ENCODE assay signal across 24 cellular contexts in genomic region chr1:156671804-156672203, GRCh38. TPM values are rescaled to one million over a fixed set of nuclear protein-coding genes. Genes with fewer than 3 reads are reported as not detected.
DNase-seq lines count a peak whose midpoint lies in the region; ATAC-seq and TF ChIP-seq lines count a peak whose summit lies in the region.
"Had no signal": no experiment of that assay in that cellular context is flagged by ENCODE, and none has a peak within 500 bp of the region (broad histone marks: within the 10 kb centered on the region; RNA-seq: fewer than 3 reads in every experiment).

No MANE protein-coding gene starts in this region.

- H3K4me1 ChIP-seq in HEK293 (ENCODE audit: control insufficient read depth, insufficient read depth, low read length) (no peaks in the 10 kb centered on the region), osteoblast (ENCODE audit: insufficient read depth, low read length) (peaks cover 6% of the 10 kb centered on the region)

- CTCF ChIA-PET in activated CD8-positive, alpha-beta T cell treated with anti-CD3 and anti-CD28 coated beads, Interleukin-2, amount 10 ng/mL, durations not matched to agents 7 days and 5 days (lab: Charles Lee) = interaction anchor here (1.0 to 2.7 kb wide), 4 partner anchors 12 to 44 kb away, joined by 3 to 11 read pairs (median 6); partner anchors contain the start of gene CRABP2
- CTCF ChIA-PET in activated CD8-positive, alpha-beta T cell treated with anti-CD3 and anti-CD28 coated beads for 36 hours (lab: Charles Lee) = interaction anchor here (1.5 to 3.2 kb wide), 3 partner anchors 11 to 55 kb away, joined by 7 to 16 read pairs (median 8); no protein-coding TSS in a partner anchor
- CTCF ChIA-PET in HEK293 (lab: Yijun Ruan, JAX) = interaction anchor here (12.6 to 21.1 kb wide), 2 partner anchors 10 to 19 kb away, joined by 162 to 564 read pairs; no protein-coding TSS in a partner anchor

- no peaks in the 10 kb centered on the region for H3K9me3 Mint-ChIP-seq in activated CD8-positive, alpha-beta T cell treated with anti-CD3 and anti-CD28 coated beads, Interleukin-2, amount 10 ng/mL, durations not matched to agents 7 days and 5 days (ENCODE audit: insufficient read depth)
- no peaks in the 10 kb centered on the region for H3K9me3 Mint-ChIP-seq in activated CD8-positive, alpha-beta T cell treated with anti-CD3 and anti-CD28 coated beads for 36 hours
- peaks cover 0 to 3% (median 0%) of the 10 kb centered on the region in 5 experiments for H3K9me3 Mint-ChIP-seq in brain

- H3K4me3 ChIP-seq in HEK293 (ENCODE audit: low read depth, low read length) = no peak overlapping the region
- H3K4me3 ChIP-seq in osteoblast (ENCODE audit: insufficient read depth, low read length) = no peak overlapping the region

- H3K27me3 ChIP-seq in osteoblast (ENCODE audit: insufficient read depth, low read length) = peaks cover under 1% of the 10 kb centered on the region

- H3K4me1 Mint-ChIP-seq in activated CD8-positive, alpha-beta T cell treated with anti-CD3 and anti-CD28 coated beads, Interleukin-2, amount 10 ng/mL, durations not matched to agents 7 days and 5 days (ENCODE audit: low read depth) = no peaks in the 10 kb centered on the region
- H3K4me1 Mint-ChIP-seq in activated CD8-positive, alpha-beta T cell treated with anti-CD3 and anti-CD28 coated beads for 36 hours (ENCODE audit: low read depth) = no peaks in the 10 kb centered on the region
- H3K4me1 Mint-ChIP-seq in brain = peaks cover 91% of the 10 kb centered on the region
- H3K4me1 Mint-ChIP-seq: CD14-positive monocyte had no signal

- H3K9me3 ChIP-seq in HEK293 (ENCODE audit: control insufficient read depth, insufficient read depth, low read depth, low read length) (no peaks in the 10 kb centered on the region), osteoblast (ENCODE audit: low read depth, low read length) (no peaks in the 10 kb centered on the region)

- DNase-seq in activated CD8-positive, alpha-beta T cell treated with anti-CD3 and anti-CD28 coated beads, Interleukin-2, amount 10 ng/mL, durations not matched to agents 7 days and 5 days = no peak
- no peak for DNase-seq in activated CD8-positive, alpha-beta T cell treated with anti-CD3 and anti-CD28 coated beads for 36 hours
- peak; percentile 30 for DNase-seq in osteoblast (ENCODE audit: insufficient read length, low spot score, missing footprints)
- DNase-seq: DMS 273 treated with DMSO at 0.1 percent for 48 hours, H9, MM.1S, NCI-H1092 treated with DMSO at 0.1 percent for 48 hours, NCI-H146, NCI-H2081 treated with DMSO at 0.1 percent for 48 hours, NCI-H748 treated with DMSO at 0.1 percent for 48 hours had no signal

- no peaks in the 10 kb centered on the region for H3K79me2 ChIP-seq in osteoblast (ENCODE audit: insufficient read depth, low read length)

- no peak overlapping the region for H2AFZ ChIP-seq in osteoblast (ENCODE audit: low read length)

- no peak overlapping the region for H3K4me2 ChIP-seq in osteoblast (ENCODE audit: insufficient read depth, low read length)

- intact Hi-C loops in activated CD8-positive, alpha-beta T cell treated with anti-CD3 and anti-CD28 coated beads for 36 hours (cut with micrococcal nuclease) = no loop called here

- POLR2A ChIA-PET in activated CD8-positive, alpha-beta T cell treated with anti-CD3 and anti-CD28 coated beads, Interleukin-2, amount 10 ng/mL, durations not matched to agents 7 days and 5 days (lab: Charles Lee) = no interaction called here
- POLR2A ChIA-PET in activated CD8-positive, alpha-beta T cell treated with anti-CD3 and anti-CD28 coated beads for 36 hours (lab: Charles Lee) = interaction anchor here (0.8 kb wide), 1 partner anchor 11 kb away, joined by 4 read pairs; no protein-coding TSS in a partner anchor
- POLR2A ChIA-PET in HEK293 (lab: Yijun Ruan, JAX) = no interaction called here

- ATAC-seq in activated CD8-positive, alpha-beta T cell treated with anti-CD3 and anti-CD28 coated beads, Interleukin-2, amount 10 ng/mL, durations not matched to agents 7 days and 5 days = no peak
- no peak for ATAC-seq in activated CD8-positive, alpha-beta T cell treated with anti-CD3 and anti-CD28 coated beads for 36 hours
- ATAC-seq in GM19035 (IDR thresholded peaks at IDR 0.05; ENCODE audit: unreplicated experiment) = no peak
- no peak for ATAC-seq in GM21515 (IDR thresholded peaks at IDR 0.05; ENCODE audit: unreplicated experiment)
- no peak for ATAC-seq in HG03139 (IDR thresholded peaks at IDR 0.05; ENCODE audit: unreplicated experiment)
- ATAC-seq: Right ventricle myocardium inferior had no signal

- H3K36me3 ChIP-seq in HEK293 (ENCODE audit: control insufficient read depth in 2 of 2, insufficient read depth in 1 of 2, low read length in 2 of 2) = peaks cover 0 to 16% of the 10 kb centered on the region in 2 experiments; a peak in 1 of 3 replicates
- H3K36me3 ChIP-seq in osteoblast (ENCODE audit: insufficient read depth, low read length) = no peaks in the 10 kb centered on the region

- H3K27ac Mint-ChIP-seq in activated CD8-positive, alpha-beta T cell treated with anti-CD3 and anti-CD28 coated beads, Interleukin-2, amount 10 ng/mL, durations not matched to agents 7 days and 5 days = peak overlapping the region; percentile 37
- no peak overlapping the region for H3K27ac Mint-ChIP-seq in activated CD8-positive, alpha-beta T cell treated with anti-CD3 and anti-CD28 coated beads for 36 hours
- peak overlapping the region in 4 of 5 experiments; percentile 57 to 98 (median 86) for H3K27ac Mint-ChIP-seq in brain
- H3K27ac Mint-ChIP-seq: CD14-positive monocyte had no signal

- TF ChIP-seq CTCF in activated CD8-positive, alpha-beta T cell treated with anti-CD3 and anti-CD28 coated beads for 36 hours (IDR thresholded peaks at IDR 0.05) = no peak
- TF ChIP-seq CTCF in HEK293 (tag by site-specific recombination; IDR thresholded peaks at IDR 0.05) (no peak), brain (conservative IDR thresholded peaks at IDR 0.05) (no peak), osteoblast (IDR thresholded peaks at IDR 0.05; ENCODE audit: extremely low read depth, low read depth, low read length) (no peak)

- no peaks in the 10 kb centered on the region for H3K36me3 Mint-ChIP-seq in activated CD8-positive, alpha-beta T cell treated with anti-CD3 and anti-CD28 coated beads, Interleukin-2, amount 10 ng/mL, durations not matched to agents 7 days and 5 days (ENCODE audit: low read depth)
- no peaks in the 10 kb centered on the region for H3K36me3 Mint-ChIP-seq in activated CD8-positive, alpha-beta T cell treated with anti-CD3 and anti-CD28 coated beads for 36 hours (ENCODE audit: low read depth)
- peaks cover 34% of the 10 kb centered on the region for H3K36me3 Mint-ChIP-seq in brain
- H3K36me3 Mint-ChIP-seq: CD14-positive monocyte had no signal

- H3K4me3 Mint-ChIP-seq in activated CD8-positive, alpha-beta T cell treated with anti-CD3 and anti-CD28 coated beads, Interleukin-2, amount 10 ng/mL, durations not matched to agents 7 days and 5 days = no peak overlapping the region
- H3K4me3 Mint-ChIP-seq in activated CD8-positive, alpha-beta T cell treated with anti-CD3 and anti-CD28 coated beads for 36 hours = no peak overlapping the region
- H3K4me3 Mint-ChIP-seq in brain = peak overlapping the region in 1 of 5 experiments; percentile 56

- H3K27me3 Mint-ChIP-seq in activated CD8-positive, alpha-beta T cell treated with anti-CD3 and anti-CD28 coated beads, Interleukin-2, amount 10 ng/mL, durations not matched to agents 7 days and 5 days (ENCODE audit: low read depth) = peaks cover 46% of the 10 kb centered on the region
- H3K27me3 Mint-ChIP-seq in activated CD8-positive, alpha-beta T cell treated with anti-CD3 and anti-CD28 coated beads for 36 hours = peaks cover 22% of the 10 kb centered on the region
- peaks cover 5% of the 10 kb centered on the region for H3K27me3 Mint-ChIP-seq in brain

- no peak overlapping the region for H3K27ac ChIP-seq in HEK293 (ENCODE audit: extremely low read depth, low read depth, low read length)
- H3K27ac ChIP-seq in osteoblast (ENCODE audit: low read depth, low read length) = no peak overlapping the region
- H3K27ac ChIP-seq: 22Rv1, HL-60 had no signal

- H4K20me1 ChIP-seq in osteoblast (ENCODE audit: insufficient read depth, low read length) = no peaks in the 10 kb centered on the region

RNA-seq across cellular contexts. Expression of gene NES, which starts 5.4 kb away (rescaled TPM):
- not detected for total RNA-seq in activated CD8-positive, alpha-beta T cell treated with anti-CD3 and anti-CD28 coated beads, Interleukin-2, amount 10 ng/mL, durations not matched to agents 7 days and 5 days
- not detected for total RNA-seq in activated CD8-positive, alpha-beta T cell treated with anti-CD3 and anti-CD28 coated beads for 36 hours
- polyA plus RNA-seq in brain (ENCODE audit: insufficient read depth, low read depth, low replicate concordance) = 12.7 TPM
- 0.36 and 1.5 TPM in 2 replicates for total RNA-seq in osteoblast
- total RNA-seq: OCI-LY7 had no signal
- polyA plus RNA-seq: CD14-positive monocyte had no signal

RNA-seq across cellular contexts. Expression of gene BCAN, which starts 29.9 kb away (rescaled TPM):
- total RNA-seq in activated CD8-positive, alpha-beta T cell treated with anti-CD3 and anti-CD28 coated beads, Interleukin-2, amount 10 ng/mL, durations not matched to agents 7 days and 5 days = not detected
- total RNA-seq in activated CD8-positive, alpha-beta T cell treated with anti-CD3 and anti-CD28 coated beads for 36 hours = not detected
- polyA plus RNA-seq in brain (ENCODE audit: insufficient read depth, low read depth, low replicate concordance) = 81.5 TPM
- not detected in 2 replicates for total RNA-seq in osteoblast
- total RNA-seq: LHCN-M2, OCI-LY7 had no signal
- polyA plus RNA-seq: AG04450, CD14-positive monocyte had no signal

RNA-seq across cellular contexts. Expression of gene CRABP2, which starts 33.6 kb away (rescaled TPM):
- total RNA-seq in activated CD8-positive, alpha-beta T cell treated with anti-CD3 and anti-CD28 coated beads, Interleukin-2, amount 10 ng/mL, durations not matched to agents 7 days and 5 days = 1 to 10 TPM; 1.3 to 1.9 TPM
- total RNA-seq in activated CD8-positive, alpha-beta T cell treated with anti-CD3 and anti-CD28 coated beads for 36 hours = under 1 TPM; 0.78 to 0.90 TPM
- polyA plus RNA-seq in brain (ENCODE audit: insufficient read depth, low read depth, low replicate concordance) = 10.5 TPM
- total RNA-seq in osteoblast = 9.1 and 16.6 TPM in 2 replicates
- total RNA-seq: Right ventricle myocardium inferior had no signal

RNA-seq across cellular contexts. Expression of gene HAPLN2, which starts 52.6 kb away (rescaled TPM):
- not detected for total RNA-seq in activated CD8-positive, alpha-beta T cell treated with anti-CD3 and anti-CD28 coated beads, Interleukin-2, amount 10 ng/mL, durations not matched to agents 7 days and 5 days
- not detected for total RNA-seq in activated CD8-positive, alpha-beta T cell treated with anti-CD3 and anti-CD28 coated beads for 36 hours
- 69.6 TPM for polyA plus RNA-seq in brain (ENCODE audit: insufficient read depth, low read depth, low replicate concordance)
- total RNA-seq in osteoblast = not detected in 2 replicates
- total RNA-seq: HT1080, LHCN-M2, NCI-H460 had no signal
- polyA plus RNA-seq: AG04450, CD14-positive monocyte had no signal

RNA-seq across cellular contexts. Expression of gene METTL25B, which starts 56.5 kb away (rescaled TPM):
- total RNA-seq in activated CD8-positive, alpha-beta T cell treated with anti-CD3 and anti-CD28 coated beads, Interleukin-2, amount 10 ng/mL, durations not matched to agents 7 days and 5 days = 10 to 100 TPM; 30.0 to 34.0 TPM
- total RNA-seq in activated CD8-positive, alpha-beta T cell treated with anti-CD3 and anti-CD28 coated beads for 36 hours = 10 to 100 TPM; 32.3 to 32.5 TPM
- polyA plus RNA-seq in brain (ENCODE audit: insufficient read depth, low read depth, low replicate concordance) = 46.8 TPM
- 8.3 and 12.7 TPM in 2 replicates for total RNA-seq in osteoblast
